17 cellular contexts compared by ENCODE assay signal in genomic region chr10:69374242-69374641, GRCh38. TPM values are rescaled to one million over a fixed set of nuclear protein-coding genes. Genes with fewer than 3 reads are reported as not detected.
DNase-seq lines count a peak whose midpoint lies in the region; ATAC-seq and TF ChIP-seq lines count a peak whose summit lies in the region.
"Had no signal": no experiment of that assay in that cellular context is flagged by ENCODE, and none has a peak within 500 bp of the region (broad histone marks: within the 10 kb centered on the region; RNA-seq: fewer than 3 reads in every experiment).

No MANE protein-coding gene starts in this region.

- ATAC-seq in T-cell (replicated peaks in 1 of 4) (no peak), gastrocnemius medialis (no peak), HG03571 (IDR thresholded peaks at IDR 0.05; ENCODE audit: unreplicated experiment) (no peak), HG03095 (IDR thresholded peaks at IDR 0.05; ENCODE audit: unreplicated experiment) (no peak)
- ATAC-seq: heart right ventricle had no signal

- in situ Hi-C loops in gastrocnemius medialis (cut with MboI; ENCODE audit: low sequenced_read_pairs in 4 of 4) = no loop called here

- no peaks in the 10 kb centered on the region for H3K79me2 ChIP-seq in hepatocyte

- peaks cover 66% of the 10 kb centered on the region for H3K36me3 Mint-ChIP-seq in T-cell
- peaks cover 59% of the 10 kb centered on the region for H3K36me3 Mint-ChIP-seq in endothelial cell (ENCODE audit: low read depth, unreplicated experiment)

- H3K4me1 Mint-ChIP-seq in T-cell = peaks cover 15 to 21% (median 20%) of the 10 kb centered on the region in 3 donors
- H3K4me1 Mint-ChIP-seq in endothelial cell (ENCODE audit: unreplicated experiment) = peaks cover 45% of the 10 kb centered on the region

- peaks cover 8 to 35% of the 10 kb centered on the region in 2 donors for H3K36me3 ChIP-seq in gastrocnemius medialis
- H3K36me3 ChIP-seq in hepatocyte (replicated peaks; ENCODE audit: insufficient read depth, low read depth) = no peaks in the 10 kb centered on the region

- no peaks in the 10 kb centered on the region for H3K9me3 ChIP-seq in gastrocnemius medialis
- H3K9me3 ChIP-seq in hepatocyte (ENCODE audit: low read depth) = no peaks in the 10 kb centered on the region
- H3K9me3 ChIP-seq: heart right ventricle, tibial nerve had no signal

- H3K4me3 Mint-ChIP-seq in T-cell (no peak overlapping the region), endothelial cell (ENCODE audit: unreplicated experiment) (no peak overlapping the region)

- no peaks in the 10 kb centered on the region for H4K20me1 ChIP-seq in hepatocyte (ENCODE audit: insufficient read depth, poor library complexity, severe bottlenecking)

- H3K4me2 ChIP-seq in hepatocyte = no peak overlapping the region

- H3K4me3 ChIP-seq in gastrocnemius medialis (no peak overlapping the region), hepatocyte (no peak overlapping the region)
- H3K4me3 ChIP-seq: cardiac muscle cell, heart right ventricle, tibial nerve had no signal

- H3K27ac Mint-ChIP-seq in T-cell (peak overlapping the region; percentile 70 to 72), endothelial cell (ENCODE audit: unreplicated experiment) (peak overlapping the region; percentile 80)
- H3K27ac Mint-ChIP-seq: progenitor cell of endocrine pancreas had no signal

- H3K27me3 Mint-ChIP-seq in T-cell (no peaks in the 10 kb centered on the region), endothelial cell (ENCODE audit: unreplicated experiment) (peaks cover 18% of the 10 kb centered on the region)
- H3K27me3 Mint-ChIP-seq: progenitor cell of endocrine pancreas had no signal

- H3K9me3 Mint-ChIP-seq in T-cell (no peaks in the 10 kb centered on the region), endothelial cell (ENCODE audit: unreplicated experiment) (no peaks in the 10 kb centered on the region)

- POLR2A ChIA-PET in T-cell (lab: Charles Lee) = no interaction called here

- TF ChIP-seq POLR2A in gastrocnemius medialis (IDR thresholded peaks at IDR 0.05) = no peak

- H3K27me3 ChIP-seq in gastrocnemius medialis (no peaks in the 10 kb centered on the region), hepatocyte (no peaks in the 10 kb centered on the region)
- H3K27me3 ChIP-seq: cardiac muscle cell, heart right ventricle, tibial nerve had no signal

- CTCF ChIA-PET in T-cell (lab: Charles Lee) = no interaction called here

- WGBS in hepatocyte (ENCODE audit: low lambda C conversion rate, missing lambda C conversion rate) = 96% methylated on average over 13 of the region's 13 CpGs

- DNase-seq in DMS79 (lab: John Stamatoyannopoulos, UW) = peak; percentile 9
- peak in 1 of 34 experiments; percentile 28 for DNase-seq in T-cell
- DNase-seq in endothelial cell (ENCODE audit: low spot score) = no peak
- DNase-seq in gastrocnemius medialis = no peak
- DNase-seq in hepatocyte (ENCODE audit: low spot score) = no peak
- no peak for DNase-seq in activated gamma-delta T cell treated with Interleukin-2 at 50 U/mL for 16 hours
- DNase-seq: activated CD4-positive, alpha-beta T cell treated with anti-CD3 and anti-CD28 coated beads, Interleukin-2, amount 50 U/mL, for 4 hours; activated effector memory CD4-positive, alpha-beta T cell treated with anti-CD3 and anti-CD28 coated beads, Interleukin-2, amount 50 U/mL, for 16 hours; heart right ventricle; kidney glomerular epithelial cell; NCI-H187; stimulated activated CD4-positive, alpha-beta T cell treated with anti-CD3 and anti-CD28 coated beads, Interleukin-15, amount 100 ng/mL, for 24 hours had no signal

- TF ChIP-seq CTCF in endothelial cell (IDR thresholded peaks at IDR 0.05; ENCODE audit: unreplicated experiment) (no peak), gastrocnemius medialis (IDR thresholded peaks at IDR 0.05 in 4 of 5, conservative IDR thresholded peaks at IDR 0.05 in 1 of 5) (no peak), hepatocyte (IDR thresholded peaks at IDR 0.05; ENCODE audit: poor library complexity) (no peak)

- peak overlapping the region; percentile 82 to 91 (median 88) for H3K27ac ChIP-seq in gastrocnemius medialis
- H3K27ac ChIP-seq in hepatocyte = no peak overlapping the region
- H3K27ac ChIP-seq: cardiac muscle cell, tibial nerve had no signal

- no peaks in the 10 kb centered on the region for H3K9me2 ChIP-seq in hepatocyte (replicated peaks; ENCODE audit: insufficient read depth)

- intact Hi-C loops in gastrocnemius medialis (cut with DNase I; ENCODE audit: low total_unique reads) = loop anchor here (2.0 kb wide), 1 partner anchor 55 kb away; no protein-coding TSS in a partner anchor

- H3K4me1 ChIP-seq in gastrocnemius medialis (peaks cover 44 to 60% of the 10 kb centered on the region in 2 donors), hepatocyte (ENCODE audit: insufficient read depth) (no peaks in the 10 kb centered on the region)

- no peak overlapping the region for H2AFZ ChIP-seq in hepatocyte

RNA-seq across cellular contexts. Expression of gene TACR2, which starts 42.5 kb away (rescaled TPM):
- not detected for total RNA-seq in T-cell
- not detected for total RNA-seq in endothelial cell (ENCODE audit: unreplicated experiment)
- under 1 TPM in 2 of 4 donors, not detected in 2; 0.36 to 0.49 TPM for total RNA-seq in gastrocnemius medialis
- 0.07 TPM in 1 of 2 replicates, not detected in the other for total RNA-seq in hepatocyte
- 0.63 TPM in 1 of 2 replicates, not detected in the other for polyA plus RNA-seq in hepatocyte
- total RNA-seq: cardiac muscle cell, progenitor cell of endocrine pancreas had no signal
